Comparison of ENCODE assay signal across 20 cellular contexts in genomic region chr12:93689076-93689834, GRCh38. TPM values are rescaled to one million over a fixed set of nuclear protein-coding genes. Genes with fewer than 3 reads are reported as not detected.
DNase-seq lines count a peak whose midpoint lies in the region; ATAC-seq and TF ChIP-seq lines count a peak whose summit lies in the region.
"Had no signal": no experiment of that assay in that cellular context is flagged by ENCODE, and none has a peak within 500 bp of the region (broad histone marks: within the 10 kb centered on the region; RNA-seq: fewer than 3 reads in every experiment).

No MANE protein-coding gene starts in this region.

- ATAC-seq in sciatic nerve = no peak
- no peak for ATAC-seq in GM19463 (IDR thresholded peaks at IDR 0.05; ENCODE audit: unreplicated experiment)
- no peak for ATAC-seq in GM19467 (IDR thresholded peaks at IDR 0.05; ENCODE audit: unreplicated experiment)
- ATAC-seq: body of pancreas had no signal

- H3K9ac ChIP-seq in colonic mucosa (ENCODE audit: low read depth in 2 of 2, low read length in 2 of 2) = no peak overlapping the region

- H3K27ac ChIP-seq in colonic mucosa (peak overlapping the region; percentile 20), osteoblast (ENCODE audit: low read depth, low read length) (no peak overlapping the region)
- H3K27ac ChIP-seq: 22Rv1, body of pancreas, testis had no signal

- H2AFZ ChIP-seq in osteoblast (ENCODE audit: low read length) = no peak overlapping the region

- DNase-seq in NCI-H146 treated with DMSO at 0.1 percent for 48 hours (lab: John Stamatoyannopoulos, UW; ENCODE audit: unreplicated experiment) = peak; percentile 19
- DNase-seq in NCI-H146 (lab: John Stamatoyannopoulos, UW) = no peak
- DNase-seq in ELF-1 (ENCODE audit: low read depth, low spot score) = peak; percentile 48
- peak; percentile 31 for DNase-seq in colonic mucosa
- peak; percentile 9 for DNase-seq in osteoblast (ENCODE audit: insufficient read length, low spot score, missing footprints)
- DNase-seq in sciatic nerve (ENCODE audit: low spot score) = no peak
- DNase-seq: activated CD4-positive, alpha-beta T cell treated with anti-CD3 and anti-CD28 coated beads, Interleukin-2, amount 50 U/mL, for 48 hours; activated naive CD8-positive, alpha-beta T cell treated with anti-CD3 and anti-CD28 coated beads, Interleukin-2, amount 10 ng/mL, durations not matched to agents 7 days and 5 days; activated T-cell treated with anti-CD3 and anti-CD28 coated beads, Interleukin-2, amount 50 U/mL, for 24 hours; BE2C; body of pancreas; DMS 273 treated with DMSO at 0.1 percent for 48 hours; GOT3; naive B cell; NCI-H1417 treated with DMSO at 0.1 percent for 48 hours; testis had no signal

- H3K36me3 ChIP-seq in colonic mucosa = no peaks in the 10 kb centered on the region
- H3K36me3 ChIP-seq in osteoblast (ENCODE audit: insufficient read depth, low read length) = no peaks in the 10 kb centered on the region
- H3K36me3 ChIP-seq: BE2C had no signal

- H3K9me3 ChIP-seq in colonic mucosa (no peaks in the 10 kb centered on the region), osteoblast (ENCODE audit: low read depth, low read length) (no peaks in the 10 kb centered on the region)
- H3K9me3 ChIP-seq: BE2C, body of pancreas, testis had no signal

- no peaks in the 10 kb centered on the region for H3K27me3 ChIP-seq in colonic mucosa
- no peaks in the 10 kb centered on the region for H3K27me3 ChIP-seq in osteoblast (ENCODE audit: insufficient read depth, low read length)
- H3K27me3 ChIP-seq: BE2C, body of pancreas, testis had no signal

- intact Hi-C loops in colonic mucosa (cut with DNase I) = no loop called here
- intact Hi-C loops in sciatic nerve (cut with DNase I) = no loop called here

- no peaks in the 10 kb centered on the region for H4K20me1 ChIP-seq in osteoblast (ENCODE audit: insufficient read depth, low read length)

- no peaks in the 10 kb centered on the region for H3K4me1 ChIP-seq in colonic mucosa
- H3K4me1 ChIP-seq in osteoblast (ENCODE audit: insufficient read depth, low read length) = peaks cover 3% of the 10 kb centered on the region
- H3K4me1 ChIP-seq: BE2C, testis had no signal

- no peak for TF ChIP-seq CTCF in colonic mucosa (IDR thresholded peaks at IDR 0.05)
- no peak for TF ChIP-seq CTCF in osteoblast (IDR thresholded peaks at IDR 0.05; ENCODE audit: extremely low read depth, low read depth, low read length)

- no peaks in the 10 kb centered on the region for H3K79me2 ChIP-seq in osteoblast (ENCODE audit: insufficient read depth, low read length)

- H3K4me3 ChIP-seq in colonic mucosa = no peak overlapping the region
- no peak overlapping the region for H3K4me3 ChIP-seq in osteoblast (ENCODE audit: insufficient read depth, low read length)
- H3K4me3 ChIP-seq: body of pancreas, smooth muscle cell, testis had no signal

- no peak overlapping the region for H3K4me2 ChIP-seq in osteoblast (ENCODE audit: insufficient read depth, low read length)
- H3K4me2 ChIP-seq: smooth muscle cell had no signal

RNA-seq across cellular contexts. Expression of gene CRADD, which starts 12.1 kb away (rescaled TPM):
- total RNA-seq in colonic mucosa = 10 to 100 TPM; 18.2 to 23.9 TPM
- 15.3 and 15.6 TPM in 2 replicates for total RNA-seq in osteoblast
- total RNA-seq in sciatic nerve = 20.6 TPM

Comparison
In these comparisons a context has a peak if more than half of its experiments do, and no peak if none do; other contexts are left out.
1. DNase-seq: peak in NCI-H146 treated with DMSO at 0.1 percent for 48 hours (single experiment), ELF-1 (single experiment), colonic mucosa (single experiment) and osteoblast (single experiment); none in NCI-H146 (single experiment) and sciatic nerve (single experiment).